ENCODE assay signal across 9 cellular contexts in the genomic region with DNA sequence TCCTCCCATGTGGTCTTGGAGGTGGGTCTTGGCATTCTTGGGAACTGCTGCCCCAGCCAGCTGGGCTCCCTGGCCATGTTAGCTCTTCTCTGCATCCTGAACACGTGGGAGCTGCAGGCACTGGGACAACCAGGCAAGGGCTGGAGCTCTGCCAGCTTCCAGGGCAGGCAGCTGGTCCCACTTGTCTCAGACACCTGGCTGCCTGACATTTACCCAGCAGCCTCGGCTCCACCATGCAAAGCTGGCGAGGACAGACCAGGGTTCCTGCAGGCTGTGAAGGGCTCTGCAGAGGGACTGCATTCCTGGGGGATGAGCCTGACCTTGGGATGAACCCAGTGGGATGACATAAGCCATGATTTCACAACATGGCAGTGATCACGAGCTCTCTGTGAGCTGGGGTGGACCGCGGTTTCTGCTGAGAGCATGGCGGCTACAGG.
A peak's percentile ranks its signal among the peaks of the same experiment; 100 is the strongest.
DNase-seq lines count a peak whose midpoint lies in the region; ATAC-seq and TF ChIP-seq lines count a peak whose summit lies in the region.
"Had no signal": no experiment of that assay in that cellular context is flagged by ENCODE, and none has a peak within 500 bp of the region (broad histone marks: within the 10 kb centered on the region; RNA-seq: fewer than 3 reads in every experiment).

No MANE protein-coding gene starts in this region.

- no peak overlapping the region for H3K27ac ChIP-seq in hepatocyte
- H3K27ac ChIP-seq in testis: no peak overlapping the region

- no peak overlapping the region for H3K4me3 Mint-ChIP-seq in WTC11
- H3K4me3 Mint-ChIP-seq in activated T-helper 1 cell treated with anti-CD3 and anti-CD28 coated beads, Interleukin-12 subunit alpha, Interleukin-12 subunit beta, Interleukin-2, Interleukin-4 antibody, amounts not matched to agents 30 ng/mL and 10 ng/mL and 1 ng/mL, durations not matched to agents 14 hours and 24 hours and 36 hours: no peak overlapping the region
- H3K4me3 Mint-ChIP-seq: T-helper 1 cell treated with Interleukin-12 subunit alpha and Interleukin-12 subunit beta and Interleukin-4 antibody, amounts not matched to agents 30 μg/mL and 1 μg/mL, for 36 hours had no signal

- POLR2A ChIA-PET in WTC11 (lab: Charles Lee): interaction anchor here (0.7 kb wide), 1 partner anchor 29 kb away, joined by 3 read pairs; no protein-coding TSS in a partner anchor

- peaks cover 30% of the 10 kb centered on the region for H3K9me3 Mint-ChIP-seq in WTC11
- no peaks in the 10 kb centered on the region for H3K9me3 Mint-ChIP-seq in activated T-helper 1 cell treated with anti-CD3 and anti-CD28 coated beads, Interleukin-12 subunit alpha, Interleukin-12 subunit beta, Interleukin-2, Interleukin-4 antibody, amounts not matched to agents 30 ng/mL and 10 ng/mL and 1 ng/mL, durations not matched to agents 14 hours and 24 hours and 36 hours

- H3K36me3 ChIP-seq in hepatocyte (replicated peaks; ENCODE audit: insufficient read depth, low read depth): no peaks in the 10 kb centered on the region
- no peaks in the 10 kb centered on the region for H3K36me3 ChIP-seq in testis (ENCODE audit: low read depth, missing control alignments)

- no peak for TF ChIP-seq POLR2A in testis (IDR thresholded peaks at IDR 0.05)

- ATAC-seq in WTC11 (no peak), HG03039 (IDR thresholded peaks at IDR 0.05; ENCODE audit: unreplicated experiment) (no peak)

- H3K4me1 ChIP-seq in hepatocyte (ENCODE audit: insufficient read depth) (no peaks in the 10 kb centered on the region), testis (no peaks in the 10 kb centered on the region)

- WGBS in hepatocyte (ENCODE audit: low lambda C conversion rate, missing lambda C conversion rate): 56% methylated on average over 7 of the region's 7 CpGs
- 50 to 60% methylated on average over 2 to 7 of the region's 7 CpGs for WGBS in testis, 2 donors

- CTCF ChIA-PET in WTC11 (lab: Charles Lee): no interaction called here

- intact Hi-C loops in testis (cut with DNase I; ENCODE audit: low total_unique reads): no loop called here
- intact Hi-C loops in activated T-helper 1 cell treated with anti-CD3 and anti-CD28 coated beads, Interleukin-12 subunit alpha, Interleukin-12 subunit beta, Interleukin-2, Interleukin-4 antibody, amounts not matched to agents 30 ng/mL and 10 ng/mL and 1 ng/mL, durations not matched to agents 14 hours and 24 hours and 36 hours (cut with micrococcal nuclease): no loop called here

- peaks cover 2% of the 10 kb centered on the region for H3K9me3 ChIP-seq in hepatocyte (ENCODE audit: low read depth)
- H3K9me3 ChIP-seq in testis: no peaks in the 10 kb centered on the region

- no peaks in the 10 kb centered on the region for H4K20me1 ChIP-seq in hepatocyte (ENCODE audit: insufficient read depth, poor library complexity, severe bottlenecking)

- H3K27me3 ChIP-seq in hepatocyte: no peaks in the 10 kb centered on the region
- H3K27me3 ChIP-seq in testis: no peaks in the 10 kb centered on the region

- H3K4me2 ChIP-seq in hepatocyte: no peak overlapping the region

- H2AFZ ChIP-seq in hepatocyte: no peak overlapping the region

- peaks cover 9% of the 10 kb centered on the region; the same call in 1 of the 2 replicates for H3K4me1 Mint-ChIP-seq in WTC11
- H3K4me1 Mint-ChIP-seq in activated T-helper 1 cell treated with anti-CD3 and anti-CD28 coated beads, Interleukin-12 subunit alpha, Interleukin-12 subunit beta, Interleukin-2, Interleukin-4 antibody, amounts not matched to agents 30 ng/mL and 10 ng/mL and 1 ng/mL, durations not matched to agents 14 hours and 24 hours and 36 hours (ENCODE audit: low read depth): no peaks in the 10 kb centered on the region

- peak; percentile 42 for DNase-seq in HFF-Myc (ENCODE audit: extremely low read depth, low read depth)
- DNase-seq in WTC11 (ENCODE audit: low spot score): no peak
- peak; percentile 60 for DNase-seq in hepatocyte (ENCODE audit: low spot score)
- DNase-seq in testis: peak; percentile 62
- no peak for DNase-seq in dermis blood vessel endothelial cell
- DNase-seq in activated T-helper 1 cell treated with anti-CD3 and anti-CD28 coated beads, Interleukin-12 subunit alpha, Interleukin-12 subunit beta, Interleukin-2, Interleukin-4 antibody, amounts not matched to agents 30 ng/mL and 10 ng/mL and 1 ng/mL, durations not matched to agents 14 hours and 24 hours and 36 hours (ENCODE audit: low spot score): no peak
- DNase-seq: stimulated activated naive CD4-positive, alpha-beta T cell treated with Interleukin-2 at 50 U/mL for 16 hours had no signal

- peaks cover 17% of the 10 kb centered on the region for H3K36me3 Mint-ChIP-seq in WTC11
- H3K36me3 Mint-ChIP-seq in activated T-helper 1 cell treated with anti-CD3 and anti-CD28 coated beads, Interleukin-12 subunit alpha, Interleukin-12 subunit beta, Interleukin-2, Interleukin-4 antibody, amounts not matched to agents 30 ng/mL and 10 ng/mL and 1 ng/mL, durations not matched to agents 14 hours and 24 hours and 36 hours (ENCODE audit: low read depth): no peaks in the 10 kb centered on the region

- no peak overlapping the region for H3K27ac Mint-ChIP-seq in WTC11
- no peak overlapping the region for H3K27ac Mint-ChIP-seq in activated T-helper 1 cell treated with anti-CD3 and anti-CD28 coated beads, Interleukin-12 subunit alpha, Interleukin-12 subunit beta, Interleukin-2, Interleukin-4 antibody, amounts not matched to agents 30 ng/mL and 10 ng/mL and 1 ng/mL, durations not matched to agents 14 hours and 24 hours and 36 hours
- H3K27ac Mint-ChIP-seq: T-helper 1 cell treated with Interleukin-12 subunit alpha and Interleukin-12 subunit beta and Interleukin-4 antibody, amounts not matched to agents 30 μg/mL and 1 μg/mL, for 36 hours had no signal

- H3K9me2 ChIP-seq in hepatocyte (replicated peaks; ENCODE audit: insufficient read depth): no peaks in the 10 kb centered on the region

- H3K27me3 Mint-ChIP-seq in WTC11 (ENCODE audit: low read depth): no peaks in the 10 kb centered on the region; the same call in 1 of the 2 replicates
- peaks cover 2% of the 10 kb centered on the region for H3K27me3 Mint-ChIP-seq in activated T-helper 1 cell treated with anti-CD3 and anti-CD28 coated beads, Interleukin-12 subunit alpha, Interleukin-12 subunit beta, Interleukin-2, Interleukin-4 antibody, amounts not matched to agents 30 ng/mL and 10 ng/mL and 1 ng/mL, durations not matched to agents 14 hours and 24 hours and 36 hours (ENCODE audit: insufficient read depth)

- no peak overlapping the region for H3K4me3 ChIP-seq in HFF-Myc (replicated peaks; ENCODE audit: low read depth, low read length)
- H3K4me3 ChIP-seq in hepatocyte: no peak overlapping the region
- H3K4me3 ChIP-seq in testis: no peak overlapping the region

- TF ChIP-seq CTCF in HFF-Myc (IDR thresholded peaks at IDR 0.05; ENCODE audit: low read depth, low read length, missing control alignments) (no peak), WTC11 (IDR thresholded peaks at IDR 0.05) (no peak), hepatocyte (IDR thresholded peaks at IDR 0.05; ENCODE audit: poor library complexity) (no peak), testis (IDR thresholded peaks at IDR 0.05) (no peak)

- H3K79me2 ChIP-seq in hepatocyte: no peaks in the 10 kb centered on the region

TF ChIP-seq in WTC11, 78 proteins besides CTCF, POLR2A, EP300 and RAD21:
- TF ChIP-seq GRHL2 (CRISPR knock-in tag; IDR thresholded peaks at IDR 0.05; ENCODE audit: insufficient replicate concordance, severe bottlenecking) (no peak), SOX15 (CRISPR knock-in tag; IDR thresholded peaks at IDR 0.05) (no peak), OVOL2 (CRISPR knock-in tag; IDR thresholded peaks at IDR 0.05; ENCODE audit: borderline replicate concordance) (no peak), FOXP1 (CRISPR knock-in tag; IDR thresholded peaks at IDR 0.05; ENCODE audit: borderline replicate concordance) (peak; percentile 50; the same call in 1 of the 2 replicates), RELA (CRISPR knock-in tag; IDR thresholded peaks at IDR 0.05; ENCODE audit: borderline replicate concordance) (no peak)

Comparison
In these comparisons a context has a peak if more than half of its experiments do, and no peak if none do; other contexts are left out.
1. DNase-seq: peak in HFF-Myc (single experiment), hepatocyte (single experiment) and testis (single experiment); none in WTC11 (single experiment), dermis blood vessel endothelial cell (single experiment) and activated T-helper 1 cell treated with anti-CD3 and anti-CD28 coated beads, Interleukin-12 subunit alpha, Interleukin-12 subunit beta, Interleukin-2, Interleukin-4 antibody, amounts not matched to agents 30 ng/mL and 10 ng/mL and 1 ng/mL, durations not matched to agents 14 hours and 24 hours and 36 hours (single experiment).